9 cellular contexts compared by ENCODE assay signal in genomic region chr14:89617142-89617460, GRCh38.
DNase-seq lines count a peak whose midpoint lies in the region; TF ChIP-seq lines count a peak whose summit lies in the region.
"Had no signal": no experiment of that assay in that cellular context is flagged by ENCODE, and none has a peak within 500 bp of the region (broad histone marks: within the 10 kb centered on the region; RNA-seq: fewer than 3 reads in every experiment).

No MANE protein-coding gene starts in this region.

- peaks cover 0 to 6% (median 0%) of the 10 kb centered on the region in 11 experiments; a peak in 3 of 22 replicates for H3K9me3 ChIP-seq in BLaER1 treated with 17β-estradiol and CSF1 and Interleukin-3, amounts not matched to agents 10 nM and 100 nM (replicated peaks in 1 of 11)
- no peaks in the 10 kb centered on the region for H3K9me3 ChIP-seq in HUES6 (ENCODE audit: control insufficient read depth, insufficient read depth, low read depth, low read length)
- no peaks in the 10 kb centered on the region for H3K9me3 ChIP-seq in WERI-Rb-1 (ENCODE audit: severe bottlenecking)

- H3K9me3 Mint-ChIP-seq in chondrocyte (ENCODE audit: low read depth) (no peaks in the 10 kb centered on the region), nephron progenitor cell (no peaks in the 10 kb centered on the region)

- peak overlapping the region; percentile 76 to 93 (median 82) for H3K4me3 ChIP-seq in BLaER1 treated with 17β-estradiol and CSF1 and Interleukin-3, amounts not matched to agents 10 nM and 100 nM
- peak overlapping the region; percentile 74 for H3K4me3 ChIP-seq in HUES6 (ENCODE audit: low read depth, low read length)
- no peak overlapping the region for H3K4me3 ChIP-seq in WERI-Rb-1 (ENCODE audit: low read depth, low read length)

- peaks cover 61% of the 10 kb centered on the region for H3K4me1 Mint-ChIP-seq in chondrocyte (ENCODE audit: low read depth)
- H3K4me1 Mint-ChIP-seq in nephron progenitor cell = peaks cover 84% of the 10 kb centered on the region

- H3K4me3 Mint-ChIP-seq in chondrocyte (ENCODE audit: unreplicated experiment) (peak overlapping the region; percentile 84), nephron progenitor cell (peak overlapping the region; percentile 93)

- H3K4me2 ChIP-seq in BLaER1 treated with 17β-estradiol and CSF1 and Interleukin-3, amounts not matched to agents 10 nM and 100 nM = peak overlapping the region; percentile 83 to 94 (median 88)

- H3K36me3 Mint-ChIP-seq in chondrocyte (ENCODE audit: low read depth) (no peaks in the 10 kb centered on the region), nephron progenitor cell (ENCODE audit: low read depth) (peaks cover 3% of the 10 kb centered on the region)

- H4K20me1 ChIP-seq in BLaER1 treated with 17β-estradiol and CSF1 and Interleukin-3, amounts not matched to agents 10 nM and 100 nM = peaks cover 0 to 3% (median 0%) of the 10 kb centered on the region in 11 experiments; a peak in 1 of 22 replicates

- TF ChIP-seq CTCF in chondrocyte (IDR thresholded peaks at IDR 0.05) (no peak), nephron progenitor cell (IDR thresholded peaks at IDR 0.05) (no peak), WERI-Rb-1 (IDR thresholded peaks at IDR 0.05; ENCODE audit: low read depth, low read length) (no peak)

- H3K4me1 ChIP-seq in BLaER1 treated with 17β-estradiol and CSF1 and Interleukin-3, amounts not matched to agents 10 nM and 100 nM = peaks cover 50 to 80% (median 71%) of the 10 kb centered on the region in 10 experiments
- peaks cover 61% of the 10 kb centered on the region for H3K4me1 ChIP-seq in HUES6 (ENCODE audit: control insufficient read depth, insufficient read depth, low read length)

- peak overlapping the region; percentile 87 to 96 (median 93); a peak in 21 of 22 replicates for H3K9ac ChIP-seq in BLaER1 treated with 17β-estradiol and CSF1 and Interleukin-3, amounts not matched to agents 10 nM and 100 nM
- H3K9ac ChIP-seq in HUES6 (ENCODE audit: low read length) = no peak overlapping the region

- DNase-seq in chondrocyte (ENCODE audit: low spot score) (no peak), nephron progenitor cell (no peak), H4 (ENCODE audit: low spot score) (no peak), WERI-Rb-1 (no peak), NOMO-1 treated with dmso at 0.1 percent for 144 hours (lab: John Stamatoyannopoulos, UW; ENCODE audit: unreplicated experiment) (no peak), amniotic stem cell (lab: John Stamatoyannopoulos, UW) (no peak)

- H3K27ac Mint-ChIP-seq in chondrocyte (ENCODE audit: unreplicated experiment) (peak overlapping the region; percentile 93), nephron progenitor cell (peak overlapping the region; percentile 48)

- peaks cover 0 to 14% (median 7%) of the 10 kb centered on the region in 11 experiments; a peak in 8 of 22 replicates for H3K27me3 ChIP-seq in BLaER1 treated with 17β-estradiol and CSF1 and Interleukin-3, amounts not matched to agents 10 nM and 100 nM
- no peaks in the 10 kb centered on the region for H3K27me3 ChIP-seq in HUES6 (ENCODE audit: control insufficient read depth, insufficient read depth, low read length)
- no peaks in the 10 kb centered on the region for H3K27me3 ChIP-seq in WERI-Rb-1 (ENCODE audit: insufficient read depth, low read depth, severe bottlenecking)

- H3K27ac ChIP-seq in BLaER1 treated with 17β-estradiol and CSF1 and Interleukin-3, amounts not matched to agents 10 nM and 100 nM = peak overlapping the region; percentile 23 to 94 (median 91); a peak in 20 of 22 replicates
- peak overlapping the region; percentile 14; the same call in 1 of the 2 replicates for H3K27ac ChIP-seq in HUES6 (ENCODE audit: low read depth, low read length)
- H3K27ac ChIP-seq in WERI-Rb-1 = no peak overlapping the region
- H3K27ac ChIP-seq: HL-60 had no signal

- H3K36me3 ChIP-seq in BLaER1 treated with 17β-estradiol and CSF1 and Interleukin-3, amounts not matched to agents 10 nM and 100 nM = peaks cover 0 to 7% (median 5%) of the 10 kb centered on the region in 11 experiments; a peak in 12 of 22 replicates
- H3K36me3 ChIP-seq in HUES6 (ENCODE audit: control insufficient read depth, insufficient read depth, low read length) (no peaks in the 10 kb centered on the region), WERI-Rb-1 (no peaks in the 10 kb centered on the region)

- no peaks in the 10 kb centered on the region for H3K27me3 Mint-ChIP-seq in chondrocyte (ENCODE audit: low read depth)
- H3K27me3 Mint-ChIP-seq in nephron progenitor cell (ENCODE audit: low read depth, poor library complexity) = peaks cover 14% of the 10 kb centered on the region
